In genomic region chr12:62737201-62737600, GRCh38 we compare ENCODE assay signal across 23 cellular contexts.
"Had no signal": no experiment of that assay in that cellular context is flagged by ENCODE, and none has a peak within 500 bp of the region (broad histone marks: within the 10 kb centered on the region; RNA-seq: fewer than 3 reads in every experiment).

No MANE protein-coding gene starts in this region.

- H3K4me3 ChIP-seq: left lung, lung, thyroid gland, upper lobe of right lung had no signal

- H2AFZ ChIP-seq: parathyroid adenoma had no signal

- H3K36me3 ChIP-seq: brain microvascular endothelial cell, left lung, neutrophil, thyroid gland, upper lobe of right lung had no signal

- H3K27ac ChIP-seq: brain microvascular endothelial cell, epithelial cell of prostate, left lung, neutrophil, parathyroid adenoma, upper lobe of right lung, VCaP had no signal

- H3K9me3 Mint-ChIP-seq: activated CD4-positive, alpha-beta T cell treated with anti-CD3 and anti-CD28 coated beads, Interleukin-2, amount 10 ng/mL, durations not matched to agents 7 days and 5 days; activated CD8-positive, alpha-beta T cell treated with anti-CD3 and anti-CD28 coated beads for 36 hours; activated naive CD4-positive, alpha-beta T cell treated with anti-CD3 and anti-CD28 coated beads, Interleukin-2, amount 50 U/mL, for 72 hours; activated T-helper 17 cell treated with anti-CD3 and anti-CD28 coated beads, Interleukin-2, amount 50 U/mL, for 72 hours; nephron; stimulated activated naive CD8-positive, alpha-beta T cell treated with anti-CD3 and anti-CD28 coated beads, Interleukin-15, Interleukin-2, amounts not matched to agents 100 ng/mL and 50 ng/mL, for 24 hours had no signal

- DNase-seq: activated CD4-positive, alpha-beta T cell treated with anti-CD3 and anti-CD28 coated beads, Interleukin-2, amount 10 ng/mL, durations not matched to agents 7 days and 5 days; activated CD4-positive, CD25-positive, alpha-beta regulatory T cell treated with anti-CD3 and anti-CD28 coated beads, Interleukin-2, amount 50 U/mL, for 72 hours; activated CD8-positive, alpha-beta T cell treated with anti-CD3 and anti-CD28 coated beads for 36 hours; activated T-cell treated with anti-CD3 and anti-CD28 coated beads, Interleukin-2, amount 50 U/mL, for 1 hour; aorta; brain microvascular endothelial cell; central memory CD4-positive, alpha-beta T cell; cortex of kidney; left lung; right cardiac atrium; stimulated activated CD4-positive, alpha-beta T cell treated with anti-CD3 and anti-CD28 coated beads, Interleukin-12 subunit alpha, Interleukin-12 subunit beta, amount 100 ng/mL, for 4 hours; stimulated activated CD4-positive, alpha-beta T cell treated with anti-CD3 and anti-CD28 coated beads, Interleukin-4, amount 100 ng/mL, for 4 hours; thyroid gland; upper lobe of right lung had no signal

- H3K9me3 ChIP-seq: left lung, neutrophil, thyroid gland, upper lobe of right lung had no signal

- H3K27me3 ChIP-seq: brain microvascular endothelial cell, left lung, neutrophil, thyroid gland, upper lobe of right lung had no signal

- H3K9ac ChIP-seq: parathyroid adenoma had no signal

- H3K27ac Mint-ChIP-seq: activated CD4-positive, alpha-beta T cell treated with anti-CD3 and anti-CD28 coated beads, Interleukin-2, amount 10 ng/mL, durations not matched to agents 7 days and 5 days; activated CD8-positive, alpha-beta T cell treated with anti-CD3 and anti-CD28 coated beads for 36 hours; activated naive CD4-positive, alpha-beta T cell treated with anti-CD3 and anti-CD28 coated beads, Interleukin-2, amount 50 U/mL, for 72 hours; activated T-helper 17 cell treated with anti-CD3 and anti-CD28 coated beads, Interleukin-2, amount 50 U/mL, for 72 hours; nephron; stimulated activated naive CD8-positive, alpha-beta T cell treated with anti-CD3 and anti-CD28 coated beads, Interleukin-15, Interleukin-2, amounts not matched to agents 100 ng/mL and 50 ng/mL, for 24 hours had no signal

- H3K27me3 Mint-ChIP-seq: activated CD4-positive, alpha-beta T cell treated with anti-CD3 and anti-CD28 coated beads, Interleukin-2, amount 10 ng/mL, durations not matched to agents 7 days and 5 days; activated CD8-positive, alpha-beta T cell treated with anti-CD3 and anti-CD28 coated beads for 36 hours; activated T-helper 17 cell treated with anti-CD3 and anti-CD28 coated beads, Interleukin-2, amount 50 U/mL, for 72 hours; stimulated activated naive CD8-positive, alpha-beta T cell treated with anti-CD3 and anti-CD28 coated beads, Interleukin-15, Interleukin-2, amounts not matched to agents 100 ng/mL and 50 ng/mL, for 24 hours had no signal

- H3K36me3 Mint-ChIP-seq: activated naive CD4-positive, alpha-beta T cell treated with anti-CD3 and anti-CD28 coated beads, Interleukin-2, amount 50 U/mL, for 72 hours had no signal

- ATAC-seq: activated CD8-positive, alpha-beta T cell treated with anti-CD3 and anti-CD28 coated beads for 36 hours; activated naive CD4-positive, alpha-beta T cell treated with anti-CD3 and anti-CD28 coated beads, Interleukin-2, amount 50 U/mL, for 72 hours; activated T-helper 17 cell treated with anti-CD3 and anti-CD28 coated beads, Interleukin-2, amount 50 U/mL, for 72 hours; left lung; right cardiac atrium; upper lobe of right lung had no signal

- H3K4me3 Mint-ChIP-seq: activated CD4-positive, alpha-beta T cell treated with anti-CD3 and anti-CD28 coated beads, Interleukin-2, amount 10 ng/mL, durations not matched to agents 7 days and 5 days; activated CD8-positive, alpha-beta T cell treated with anti-CD3 and anti-CD28 coated beads for 36 hours; activated T-helper 17 cell treated with anti-CD3 and anti-CD28 coated beads, Interleukin-2, amount 50 U/mL, for 72 hours; nephron; stimulated activated naive CD8-positive, alpha-beta T cell treated with anti-CD3 and anti-CD28 coated beads, Interleukin-15, Interleukin-2, amounts not matched to agents 100 ng/mL and 50 ng/mL, for 24 hours had no signal
